30 cellular contexts compared by ENCODE assay signal in the genomic region with DNA sequence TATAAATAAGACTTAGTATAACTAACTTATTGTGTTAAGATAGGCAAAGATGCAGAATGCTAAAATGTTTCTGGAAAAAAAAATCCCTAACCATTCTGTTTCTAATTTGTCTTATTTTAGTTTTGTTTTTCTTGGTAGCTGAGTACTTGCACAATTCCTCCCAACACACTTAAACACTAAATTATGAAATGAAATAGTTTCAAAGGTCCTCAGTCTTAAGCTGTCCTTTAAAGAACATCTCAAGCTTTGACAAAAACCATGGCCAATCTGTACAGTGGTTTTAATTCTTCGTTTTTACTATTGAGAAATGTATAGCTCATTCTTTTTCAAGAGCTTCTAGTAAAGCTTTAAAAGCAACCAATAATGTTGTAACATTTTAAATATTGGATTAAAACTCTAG.
"Had no signal": no experiment of that assay in that cellular context is flagged by ENCODE, and none has a peak within 500 bp of the region (broad histone marks: within the 10 kb centered on the region; RNA-seq: fewer than 3 reads in every experiment).

No MANE protein-coding gene starts in this region.

- H3K4me1 ChIP-seq: body of pancreas, esophagus muscularis mucosa, gastrocnemius medialis, heart left ventricle had no signal

- H3K4me3 ChIP-seq: body of pancreas, dorsolateral prefrontal cortex, esophagus muscularis mucosa, gastrocnemius medialis, heart left ventricle had no signal

- DNase-seq: activated B cell treated with CpG ODN at 0.5 μM for 24 hours; activated CD4-positive, alpha-beta T cell treated with anti-CD3 and anti-CD28 coated beads for 48 hours; activated CD4-positive, alpha-beta T cell treated with anti-CD3 and anti-CD28 coated beads, Interleukin-2, amount 50 U/mL, for 1 hour; activated CD4-positive, alpha-beta T cell treated with anti-CD3 and anti-CD28 coated beads, Interleukin-2, amount 50 U/mL, for 48 hours; activated CD8-positive, alpha-beta memory T cell treated with anti-CD3 and anti-CD28 coated beads for 24 hours; activated CD8-positive, alpha-beta T cell treated with anti-CD3 and anti-CD28 coated beads for 36 hours; activated effector memory CD4-positive, alpha-beta T cell treated with anti-CD3 and anti-CD28 coated beads, Interleukin-2, amount 50 U/mL, for 16 hours; activated naive CD4-positive, alpha-beta T cell treated with anti-CD3 and anti-CD28 coated beads for 36 hours; activated naive CD8-positive, alpha-beta T cell treated with anti-CD3 and anti-CD28 coated beads for 36 hours; activated naive CD8-positive, alpha-beta T cell treated with anti-CD3 and anti-CD28 coated beads, Interleukin-2, amount 50 U/mL, for 24 hours; activated T-cell treated with anti-CD3 and anti-CD28 coated beads, Interleukin-2, amount 50 U/mL, for 48 hours; amniotic stem cell; aorta; body of pancreas; caudate nucleus; dorsolateral prefrontal cortex; effector memory CD4-positive, alpha-beta T cell; endodermal cell; erythroblast; foreskin keratinocyte; gastrocnemius medialis; glutamatergic neuron; heart left ventricle; T-helper 1 cell; T-helper 17 cell; T1000; WERI-Rb-1 had no signal

- FAIRE-seq: colon had no signal

- H3K27ac ChIP-seq: body of pancreas, esophagus muscularis mucosa, foreskin keratinocyte, gastrocnemius medialis, heart left ventricle, WERI-Rb-1 had no signal

- H3K9me3 ChIP-seq: body of pancreas, esophagus muscularis mucosa, gastrocnemius medialis, heart left ventricle had no signal

- ATAC-seq: activated CD4-positive, CD25-positive, alpha-beta regulatory T cell treated with anti-CD3 and anti-CD28 coated beads, Interleukin-2, amount 50 U/mL, for 24 hours; activated CD8-positive, alpha-beta T cell treated with anti-CD3 and anti-CD28 coated beads for 36 hours; activated naive CD8-positive, alpha-beta T cell treated with anti-CD3 and anti-CD28 coated beads, Interleukin-2, amount 50 U/mL, for 24 hours; body of pancreas; foreskin keratinocyte; gastrocnemius medialis; heart left ventricle; T-helper 17 cell had no signal

- H3K27me3 ChIP-seq: body of pancreas, dorsolateral prefrontal cortex, esophagus muscularis mucosa, foreskin keratinocyte, gastrocnemius medialis, heart left ventricle had no signal

- H3K36me3 ChIP-seq: esophagus muscularis mucosa, gastrocnemius medialis, heart left ventricle, WERI-Rb-1 had no signal
